ENCODE assay signal across 1 cellular context in the genomic region with DNA sequence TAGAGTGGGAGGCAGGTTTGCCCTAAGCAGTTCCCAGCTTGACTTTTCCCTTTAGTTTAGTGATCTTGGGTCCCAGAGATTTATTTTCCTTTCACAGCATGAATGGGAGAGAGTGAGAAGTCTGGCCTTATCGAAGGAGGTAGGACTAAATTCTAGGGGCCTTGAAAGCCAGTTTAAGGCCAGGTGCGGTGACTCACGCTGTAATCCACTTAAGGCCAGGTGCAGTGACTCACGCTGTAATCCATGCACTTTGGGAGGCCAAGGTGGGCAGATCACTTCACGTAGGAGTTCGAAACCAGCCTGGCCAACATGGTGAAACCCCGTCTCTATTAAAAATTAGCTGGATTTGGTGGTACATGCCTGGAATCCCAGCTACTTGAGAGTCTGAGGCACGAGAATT.
TF ChIP-seq lines count a peak whose summit lies in the region.

No MANE protein-coding gene starts in this region.

TF ChIP-seq in K562, 482 proteins besides CTCF, POLR2A, EP300 and RAD21:
- no peak for TF ChIP-seq HDAC1 (IDR thresholded peaks at IDR 0.05)
- no peak for TF ChIP-seq ZNF445 (CRISPR knock-in tag; IDR thresholded peaks at IDR 0.05; ENCODE audit: low read depth)
- no peak for TF ChIP-seq ARID2 (IDR thresholded peaks at IDR 0.05)
- no peak for TF ChIP-seq SRSF3 (IDR thresholded peaks at IDR 0.05; ENCODE audit: insufficient read depth, low read length)
- no peak for TF ChIP-seq POLR2H (tag; IDR thresholded peaks at IDR 0.05; ENCODE audit: low read depth)
- TF ChIP-seq ZNF561 (CRISPR knock-in tag; conservative IDR thresholded peaks at IDR 0.05), result no peak
- TF ChIP-seq NCOA2 (IDR thresholded peaks at IDR 0.05; ENCODE audit: partially characterized antibody in 2 of 2), result no peak
- no peak for TF ChIP-seq MCM3 (IDR thresholded peaks at IDR 0.05)
- no peak for TF ChIP-seq TARDBP (IDR thresholded peaks at IDR 0.05)
- TF ChIP-seq ZNF57 (CRISPR knock-in tag; IDR thresholded peaks at IDR 0.05), result no peak
- no peak for TF ChIP-seq CCNT2 (IDR thresholded peaks at IDR 0.05; ENCODE audit: borderline replicate concordance, extremely low read depth, insufficient read length, low read depth, low read length)
- no peak for TF ChIP-seq KLF13 (tag; IDR thresholded peaks at IDR 0.05; ENCODE audit: borderline replicate concordance, low read depth)
